8 cellular contexts compared by ENCODE assay signal in the genomic region with DNA sequence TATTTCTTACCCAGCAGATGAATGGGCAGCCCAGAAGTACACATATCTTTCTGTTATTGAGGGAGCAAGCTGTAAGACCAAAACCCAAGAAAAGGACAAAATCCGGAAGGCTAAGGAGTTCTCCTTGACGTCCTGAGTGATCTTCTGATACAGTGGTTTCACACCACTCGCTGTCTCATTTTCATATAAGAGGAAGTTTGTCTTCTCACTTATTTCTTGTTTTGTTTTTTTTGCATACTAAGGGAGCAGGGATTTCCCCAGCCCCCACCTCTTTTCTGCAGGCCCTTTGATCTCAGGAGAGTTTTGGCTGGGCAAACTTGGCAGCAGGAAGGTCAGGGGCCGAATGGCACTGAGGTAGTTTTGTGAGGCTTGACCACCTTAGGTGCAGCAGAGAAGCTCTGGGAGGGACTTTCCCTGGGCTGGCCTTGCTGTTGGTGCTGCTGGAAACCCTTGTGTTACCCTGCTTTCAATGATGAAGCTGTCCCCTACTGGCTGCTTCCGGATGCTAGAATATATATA. TPM values are rescaled to one million over a fixed set of nuclear protein-coding genes. Genes with fewer than 3 reads are reported as not detected.
A peak's percentile ranks its signal among the peaks of the same experiment; 100 is the strongest.
DNase-seq lines count a peak whose midpoint lies in the region; ATAC-seq and TF ChIP-seq lines count a peak whose summit lies in the region.

No MANE protein-coding gene starts in this region.

- H3K27ac Mint-ChIP-seq in natural killer cell, result peak overlapping the region; percentile 73 to 74

- peaks cover 0 to 5% (median 0%) of the 10 kb centered on the region in 3 donors for H3K4me1 ChIP-seq in gastroesophageal sphincter
- H3K4me1 ChIP-seq in suprapubic skin, result no peaks in the 10 kb centered on the region

- H3K4me3 Mint-ChIP-seq in natural killer cell, result peak overlapping the region; percentile 45

- peaks cover 0 to 2% of the 10 kb centered on the region in 2 donors for H3K27me3 Mint-ChIP-seq in natural killer cell (ENCODE audit: low read depth in 2 of 2)

- TF ChIP-seq CTCF in natural killer cell (IDR thresholded peaks at IDR 0.05) (no peak), coronary artery (IDR thresholded peaks at IDR 0.05) (no peak), gastroesophageal sphincter (IDR thresholded peaks at IDR 0.05) (no peak), suprapubic skin (IDR thresholded peaks at IDR 0.05) (no peak)

- peak; percentile 13 for DNase-seq in T follicular helper cell (ENCODE audit: low read depth)
- DNase-seq in natural killer cell, result peak; percentile 28
- DNase-seq in coronary artery (ENCODE audit: low spot score), result no peak
- no peak for DNase-seq in NCI-H1417 (lab: John Stamatoyannopoulos, UW)
- DNase-seq in suprapubic skin (ENCODE audit: low spot score in 2 of 2), result no peak

- H3K4me3 ChIP-seq in coronary artery, result no peak overlapping the region
- no peak overlapping the region for H3K4me3 ChIP-seq in gastroesophageal sphincter
- no peak overlapping the region for H3K4me3 ChIP-seq in suprapubic skin

- H3K27me3 ChIP-seq in gastroesophageal sphincter (no peaks in the 10 kb centered on the region), suprapubic skin (no peaks in the 10 kb centered on the region)

- ATAC-seq in GM18870 (IDR thresholded peaks at IDR 0.05; ENCODE audit: unreplicated experiment), result peak; percentile 38
- ATAC-seq in HG02798 (IDR thresholded peaks at IDR 0.05; ENCODE audit: poor library complexity, unreplicated experiment), result peak; percentile 55
- peak; percentile 78 for ATAC-seq in natural killer cell
- ATAC-seq in gastroesophageal sphincter, result no peak

- intact Hi-C loops in natural killer cell (cut with micrococcal nuclease), result loop anchor here (10.0 kb wide), 1 partner anchor 244 kb away; no protein-coding TSS in a partner anchor

- TF ChIP-seq POLR2A in gastroesophageal sphincter (IDR thresholded peaks at IDR 0.05), result no peak
- no peak for TF ChIP-seq POLR2A in suprapubic skin (IDR thresholded peaks at IDR 0.05)

- H3K9me3 ChIP-seq in gastroesophageal sphincter (no peaks in the 10 kb centered on the region), suprapubic skin (no peaks in the 10 kb centered on the region)

- TF ChIP-seq EP300 in gastroesophageal sphincter (IDR thresholded peaks at IDR 0.05) (no peak), suprapubic skin (IDR thresholded peaks at IDR 0.05) (no peak)

- WGBS in gastroesophageal sphincter (ENCODE audit: low coverage in 1 of 2), 2 donors, result 40 to 73% methylated on average over 1 to 4 of the region's 5 CpGs
- WGBS in suprapubic skin, result 73% methylated on average over 5 of the region's 5 CpGs

- H3K4me1 Mint-ChIP-seq in natural killer cell, result peaks cover 9 to 31% of the 10 kb centered on the region in 2 donors

- no peaks in the 10 kb centered on the region for H3K9me3 Mint-ChIP-seq in natural killer cell

- H3K36me3 ChIP-seq in gastroesophageal sphincter, result no peaks in the 10 kb centered on the region
- H3K36me3 ChIP-seq in suprapubic skin, result no peaks in the 10 kb centered on the region

- no peaks in the 10 kb centered on the region for H3K36me3 Mint-ChIP-seq in natural killer cell

- H3K27ac ChIP-seq in coronary artery, result no peak overlapping the region
- H3K27ac ChIP-seq in gastroesophageal sphincter, result no peak overlapping the region
- no peak overlapping the region for H3K27ac ChIP-seq in suprapubic skin

RNA-seq across cellular contexts. Expression of gene CHRNA1, which starts 13.3 kb away (rescaled TPM):
- total RNA-seq in natural killer cell (under 1 TPM in 1 of 3 donors, not detected in 2; 0.23 TPM), gastroesophageal sphincter (not detected), suprapubic skin (not detected)

Comparison
In these comparisons a context has a peak if more than half of its experiments do, and no peak if none do; other contexts are left out.
1. DNase-seq: peak in T follicular helper cell (single experiment) and natural killer cell (single experiment); none in coronary artery (single experiment), NCI-H1417 (0 of 3) and suprapubic skin (0 of 2).